25 cellular contexts compared by ENCODE assay signal in the genomic region with DNA sequence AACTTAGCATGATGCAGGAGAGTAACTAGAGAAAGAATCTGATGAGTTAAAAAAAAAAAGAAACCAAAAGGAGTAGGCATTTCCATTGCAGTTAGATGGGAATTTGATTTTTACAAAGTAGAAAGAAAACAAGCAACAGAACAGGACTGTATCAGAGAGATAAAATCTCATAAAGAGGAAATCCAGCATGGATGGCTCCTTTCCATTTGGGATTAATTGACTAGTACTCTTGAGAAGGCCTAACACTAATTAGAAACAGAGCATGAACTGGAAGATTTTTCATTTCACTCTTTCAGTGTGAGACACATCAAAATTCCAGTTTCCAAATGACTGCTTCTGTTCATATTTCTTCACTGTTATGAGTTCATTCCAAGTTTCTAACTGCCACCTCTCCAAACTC.
DNase-seq lines count a peak whose midpoint lies in the region; ATAC-seq, FAIRE-seq and TF ChIP-seq lines count a peak whose summit lies in the region.
"Had no signal": no experiment of that assay in that cellular context is flagged by ENCODE, and none has a peak within 500 bp of the region (broad histone marks: within the 10 kb centered on the region; RNA-seq: fewer than 3 reads in every experiment).

No MANE protein-coding gene starts in this region.

- DNase-seq in GM04504 (ENCODE audit: low read depth) (peak; percentile 38), retina (peak; percentile 41), GOT3 (lab: John Stamatoyannopoulos, UW) (no peak), tibial nerve (ENCODE audit: low spot score in 2 of 2) (no peak), NCI-H774 (lab: John Stamatoyannopoulos, UW) (no peak)
- DNase-seq in effector memory CD8-positive, alpha-beta T cell = no peak
- DNase-seq: CD8-positive, alpha-beta memory T cell; DMS79 treated with DMSO at 0.1 percent for 48 hours; GM23248; H9; Karpas-422; NCI-H1092 treated with DMSO at 0.1 percent for 48 hours; NCI-H1436; NCI-H187 treated with DMSO at 0.1 percent for 48 hours; NCI-H524; NCI-H82; PC-9; Right ventricle myocardium superior; RPMI8226 had no signal

- no peaks in the 10 kb centered on the region for H3K4me1 Mint-ChIP-seq in effector memory CD8-positive, alpha-beta T cell (ENCODE audit: low read depth in 2 of 2)
- H3K4me1 Mint-ChIP-seq: CD8-positive, alpha-beta memory T cell had no signal

- H3K27ac ChIP-seq in tibial nerve = no peak overlapping the region
- H3K27ac ChIP-seq: GM23248, PC-9, SJSA1 had no signal

- no peak for TF ChIP-seq POLR2A in tibial nerve (IDR thresholded peaks at IDR 0.05)

- H3K36me3 Mint-ChIP-seq in effector memory CD8-positive, alpha-beta T cell (ENCODE audit: insufficient read depth) = peaks cover 3% of the 10 kb centered on the region
- H3K36me3 Mint-ChIP-seq: CD14-positive monocyte; CD8-positive, alpha-beta memory T cell had no signal

- no peaks in the 10 kb centered on the region for H3K9me3 ChIP-seq in tibial nerve
- H3K9me3 ChIP-seq: BE2C, SJSA1 had no signal

- no peak for TF ChIP-seq CTCF in tibial nerve (IDR thresholded peaks at IDR 0.05)

- no peaks in the 10 kb centered on the region for H3K9me3 Mint-ChIP-seq in effector memory CD8-positive, alpha-beta T cell

- H3K36me3 ChIP-seq in tibial nerve = no peaks in the 10 kb centered on the region
- H3K36me3 ChIP-seq: BE2C, SJSA1 had no signal

- H3K27me3 ChIP-seq in tibial nerve = no peaks in the 10 kb centered on the region
- H3K27me3 ChIP-seq: BE2C, SJSA1 had no signal

- no peaks in the 10 kb centered on the region for H3K27me3 Mint-ChIP-seq in effector memory CD8-positive, alpha-beta T cell
- H3K27me3 Mint-ChIP-seq: CD8-positive, alpha-beta memory T cell had no signal

- no peak overlapping the region for H3K4me3 ChIP-seq in tibial nerve
- H3K4me3 ChIP-seq: GM23248, PC-9, SJSA1 had no signal

- no peak for ATAC-seq in SK-N-SH treated with all-trans-retinoic acid at 6 μM for 48 hours
- no peak for ATAC-seq in effector memory CD8-positive, alpha-beta T cell (replicated peaks)
- ATAC-seq: HepG2 had no signal

- H3K27ac Mint-ChIP-seq in effector memory CD8-positive, alpha-beta T cell = no peak overlapping the region
- H3K27ac Mint-ChIP-seq: CD14-positive monocyte; CD8-positive, alpha-beta memory T cell; H9 had no signal

- TF ChIP-seq EP300 in tibial nerve (IDR thresholded peaks at IDR 0.05) = no peak

- peaks cover 0 to 16% (median 0%) of the 10 kb centered on the region in 4 donors for H3K4me1 ChIP-seq in tibial nerve
- H3K4me1 ChIP-seq: SJSA1 had no signal

- no peak overlapping the region for H3K4me3 Mint-ChIP-seq in effector memory CD8-positive, alpha-beta T cell
- H3K4me3 Mint-ChIP-seq: CD14-positive monocyte; CD8-positive, alpha-beta memory T cell; H9 had no signal

- peak; percentile 55 for FAIRE-seq in endometrium (lab: Jason Lieb, UNC)
- FAIRE-seq: HepG2 had no signal

TF ChIP-seq in SK-N-SH treated with all-trans-retinoic acid at 6 μM for 48 hours, 23 proteins besides CTCF, POLR2A, EP300 and RAD21:
- TF ChIP-seq, protein P1, sequence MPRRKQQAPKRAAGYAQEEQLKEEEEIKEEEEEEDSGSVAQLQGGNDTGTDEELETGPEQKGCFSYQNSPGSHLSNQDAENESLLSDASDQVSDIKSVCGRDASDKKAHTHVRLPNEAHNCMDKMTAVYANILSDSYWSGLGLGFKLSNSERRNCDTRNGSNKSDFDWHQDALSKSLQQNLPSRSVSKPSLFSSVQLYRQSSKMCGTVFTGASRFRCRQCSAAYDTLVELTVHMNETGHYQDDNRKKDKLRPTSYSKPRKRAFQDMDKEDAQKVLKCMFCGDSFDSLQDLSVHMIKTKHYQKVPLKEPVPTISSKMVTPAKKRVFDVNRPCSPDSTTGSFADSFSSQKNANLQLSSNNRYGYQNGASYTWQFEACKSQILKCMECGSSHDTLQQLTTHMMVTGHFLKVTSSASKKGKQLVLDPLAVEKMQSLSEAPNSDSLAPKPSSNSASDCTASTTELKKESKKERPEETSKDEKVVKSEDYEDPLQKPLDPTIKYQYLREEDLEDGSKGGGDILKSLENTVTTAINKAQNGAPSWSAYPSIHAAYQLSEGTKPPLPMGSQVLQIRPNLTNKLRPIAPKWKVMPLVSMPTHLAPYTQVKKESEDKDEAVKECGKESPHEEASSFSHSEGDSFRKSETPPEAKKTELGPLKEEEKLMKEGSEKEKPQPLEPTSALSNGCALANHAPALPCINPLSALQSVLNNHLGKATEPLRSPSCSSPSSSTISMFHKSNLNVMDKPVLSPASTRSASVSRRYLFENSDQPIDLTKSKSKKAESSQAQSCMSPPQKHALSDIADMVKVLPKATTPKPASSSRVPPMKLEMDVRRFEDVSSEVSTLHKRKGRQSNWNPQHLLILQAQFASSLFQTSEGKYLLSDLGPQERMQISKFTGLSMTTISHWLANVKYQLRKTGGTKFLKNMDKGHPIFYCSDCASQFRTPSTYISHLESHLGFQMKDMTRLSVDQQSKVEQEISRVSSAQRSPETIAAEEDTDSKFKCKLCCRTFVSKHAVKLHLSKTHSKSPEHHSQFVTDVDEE (CRISPR knock-in tag; IDR thresholded peaks at IDR 0.05) = peak; percentile 57; the same call in 1 of the 2 replicates
- TF ChIP-seq TCF4 (CRISPR knock-in tag; IDR thresholded peaks at IDR 0.05; ENCODE audit: borderline replicate concordance) (peak; percentile 56; the same call in 1 of the 2 replicates), SNAI2 (CRISPR knock-in tag; IDR thresholded peaks at IDR 0.05) (no peak)

Comparison
In these comparisons a context has a peak if more than half of its experiments do, and no peak if none do; other contexts are left out.
1. DNase-seq: peak in GM04504 (single experiment) and retina (single experiment); none in effector memory CD8-positive, alpha-beta T cell (0 of 3), GOT3 (single experiment), tibial nerve (0 of 2) and NCI-H774 (single experiment).